In the genomic region with DNA sequence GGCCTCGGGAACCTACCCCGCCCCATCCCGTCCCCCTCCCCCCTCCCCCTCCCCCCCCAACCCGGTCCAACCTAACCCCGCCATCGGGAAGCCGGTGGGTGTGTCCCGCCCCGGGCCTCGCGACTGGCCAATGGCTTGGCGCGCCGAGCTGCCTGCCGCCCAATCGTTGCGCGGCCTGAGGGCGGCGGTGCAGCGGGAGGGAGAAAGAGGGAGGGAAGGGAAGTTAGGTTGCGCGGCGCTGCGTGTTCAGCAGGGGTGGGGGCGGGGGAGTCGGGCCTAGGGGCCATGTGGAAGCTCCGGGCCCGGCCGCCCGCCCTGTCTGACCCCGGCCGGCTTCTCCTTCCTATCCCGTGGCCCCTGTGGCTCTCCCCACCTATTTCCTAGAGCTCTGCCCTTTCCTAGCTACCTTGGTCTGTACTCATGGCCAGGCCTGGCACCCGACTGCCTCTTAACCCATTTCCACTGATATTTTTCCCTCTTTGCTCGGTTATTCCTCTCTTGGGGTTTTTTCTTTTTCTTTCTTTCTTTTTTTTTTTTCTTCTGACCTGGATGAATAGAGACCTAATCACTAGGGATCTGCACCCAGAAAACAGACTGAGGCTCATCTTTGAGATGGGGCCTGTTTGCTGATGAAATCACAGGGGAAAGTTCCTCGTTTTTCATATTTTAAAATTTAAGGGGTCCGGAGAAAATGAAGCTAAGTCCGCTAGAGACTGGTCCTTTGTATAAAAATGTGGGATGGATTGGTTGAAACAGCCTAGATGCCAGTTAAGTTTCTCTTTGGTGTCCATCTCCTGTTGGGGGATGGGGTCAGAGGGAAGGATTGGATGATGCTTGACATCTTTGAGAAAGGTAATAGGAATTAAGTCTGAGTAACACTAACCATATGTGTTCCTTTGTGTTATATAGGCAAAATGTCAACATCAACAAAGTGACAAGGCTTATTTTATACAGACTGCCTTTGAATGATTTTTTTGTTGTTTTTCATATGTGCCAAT, we compare ENCODE assay signal across 8 cellular contexts.
DNase-seq lines count a peak whose midpoint lies in the region; ATAC-seq lines count a peak whose summit lies in the region.

No MANE protein-coding gene starts in this region.

- H3K27me3 ChIP-seq in layer of hippocampus (ENCODE audit: control insufficient read depth, insufficient read depth, low read length), result no peaks in the 10 kb centered on the region

- DNase-seq in AG08396 (ENCODE audit: low spot score) (peak; percentile 96), NCI-H510A (lab: John Stamatoyannopoulos, UW) (peak; percentile 99)
- peak; percentile 93 to 96 for DNase-seq in activated CD4-positive, alpha-beta T cell treated with anti-CD3 and anti-CD28 coated beads for 4 hours
- peak; percentile 79 to 82 for DNase-seq in stimulated activated CD4-positive, alpha-beta T cell treated with anti-CD3 and anti-CD28 coated beads, Interleukin-1b, Interleukin-23, amount 100 ng/mL, for 1 hour (ENCODE audit: low read depth in 2 of 2)

- ATAC-seq in GM19025 (IDR thresholded peaks at IDR 0.05; ENCODE audit: low read depth, unreplicated experiment), result peak; percentile 46
- ATAC-seq in HG03432 (IDR thresholded peaks at IDR 0.05; ENCODE audit: unreplicated experiment), result peak; percentile 51

- peak overlapping the region; percentile 67 for H3K27ac ChIP-seq in cingulate gyrus (ENCODE audit: low read depth, low read length)
- peak overlapping the region; percentile 81 for H3K27ac ChIP-seq in layer of hippocampus (ENCODE audit: low read depth, low read length)

Comparison
In these comparisons a context has a peak if more than half of its experiments do, and no peak if none do; other contexts are left out.
1. Peak in every context shown above with its lines: DNase-seq, ATAC-seq and H3K27ac ChIP-seq.